Comparison of ENCODE assay signal across 1 cellular context in genomic region chr1:28668191-28668955, GRCh38.
TF ChIP-seq lines count a peak whose summit lies in the region.

GMEB1 (plus strand) TSS chr1:28668784; CDS start chr1:28683613, 14,829 bp downstream.

TF ChIP-seq in SK-N-SH, 30 proteins besides CTCF, POLR2A, EP300 and RAD21 (continued from another document):
- TF ChIP-seq REST (IDR thresholded peaks at IDR 0.05; ENCODE audit: low read depth, low read length): no peak
